ENCODE assay signal across 23 cellular contexts in the genomic region with DNA sequence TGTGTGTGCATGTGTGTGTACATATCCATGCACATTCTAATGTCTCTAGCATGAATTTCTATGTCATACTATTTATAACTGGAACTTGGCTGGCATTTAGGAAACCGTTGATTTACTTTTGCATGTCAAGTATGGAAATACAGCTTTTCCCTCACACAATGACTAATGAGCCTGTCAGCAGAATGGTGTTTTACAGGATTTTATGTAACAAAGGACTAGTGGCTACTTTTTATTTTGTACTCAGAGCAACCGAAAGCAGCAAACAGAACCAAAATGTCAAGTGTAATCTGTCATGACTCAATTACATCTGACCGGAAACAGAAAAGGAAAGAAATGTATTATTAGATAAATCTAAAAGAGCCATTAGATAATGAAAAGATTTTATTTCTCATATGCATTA.
"Had no signal": no experiment of that assay in that cellular context is flagged by ENCODE, and none has a peak within 500 bp of the region (broad histone marks: within the 10 kb centered on the region; RNA-seq: fewer than 3 reads in every experiment).

No MANE protein-coding gene starts in this region.

- H3K4me1 Mint-ChIP-seq: activated naive CD4-positive, alpha-beta T cell treated with anti-CD3 and anti-CD28 coated beads, Interleukin-2, amount 10 ng/mL, durations not matched to agents 7 days and 5 days; activated naive CD8-positive, alpha-beta T cell treated with anti-CD3 and anti-CD28 coated beads, Interleukin-2, amount 10 ng/mL, durations not matched to agents 7 days and 5 days; naive thymus-derived CD8-positive, alpha-beta T cell; stimulated activated effector memory CD8-positive, alpha-beta T cell treated with anti-CD3 and anti-CD28 coated beads, Interleukin-12 subunit alpha, Interleukin-12 subunit beta, amount 100 ng/mL, for 72 hours; stimulated activated naive CD8-positive, alpha-beta T cell treated with anti-CD3 and anti-CD28 coated beads, Interleukin-15, amount 100 ng/mL, for 72 hours had no signal

- H3K4me3 Mint-ChIP-seq: activated CD4-positive, alpha-beta memory T cell treated with anti-CD3 and anti-CD28 coated beads for 36 hours; activated naive CD4-positive, alpha-beta T cell treated with anti-CD3 and anti-CD28 coated beads, Interleukin-2, amount 10 ng/mL, durations not matched to agents 7 days and 5 days; activated naive CD8-positive, alpha-beta T cell treated with anti-CD3 and anti-CD28 coated beads, Interleukin-2, amount 10 ng/mL, durations not matched to agents 7 days and 5 days; activated T-helper 1 cell treated with anti-CD3 and anti-CD28 coated beads, Interleukin-12 subunit alpha, Interleukin-12 subunit beta, Interleukin-2, Interleukin-4 antibody, amounts not matched to agents 30 ng/mL and 10 ng/mL and 1 ng/mL, durations not matched to agents 14 hours and 24 hours and 36 hours; naive thymus-derived CD8-positive, alpha-beta T cell; neural crest cell; stimulated activated effector memory CD8-positive, alpha-beta T cell treated with anti-CD3 and anti-CD28 coated beads, Interleukin-12 subunit alpha, Interleukin-12 subunit beta, amount 100 ng/mL, for 72 hours; stimulated activated naive CD8-positive, alpha-beta T cell treated with anti-CD3 and anti-CD28 coated beads, Interleukin-15, amount 100 ng/mL, for 72 hours had no signal

- H3K27ac Mint-ChIP-seq: activated CD4-positive, alpha-beta memory T cell treated with anti-CD3 and anti-CD28 coated beads for 36 hours; activated naive CD4-positive, alpha-beta T cell treated with anti-CD3 and anti-CD28 coated beads, Interleukin-2, amount 10 ng/mL, durations not matched to agents 7 days and 5 days; activated naive CD8-positive, alpha-beta T cell treated with anti-CD3 and anti-CD28 coated beads, Interleukin-2, amount 10 ng/mL, durations not matched to agents 7 days and 5 days; activated T-helper 1 cell treated with anti-CD3 and anti-CD28 coated beads, Interleukin-12 subunit alpha, Interleukin-12 subunit beta, Interleukin-2, Interleukin-4 antibody, amounts not matched to agents 30 ng/mL and 10 ng/mL and 1 ng/mL, durations not matched to agents 14 hours and 24 hours and 36 hours; naive thymus-derived CD8-positive, alpha-beta T cell; stimulated activated effector memory CD8-positive, alpha-beta T cell treated with anti-CD3 and anti-CD28 coated beads, Interleukin-12 subunit alpha, Interleukin-12 subunit beta, amount 100 ng/mL, for 72 hours; stimulated activated naive CD8-positive, alpha-beta T cell treated with anti-CD3 and anti-CD28 coated beads, Interleukin-15, amount 100 ng/mL, for 72 hours had no signal

- H3K9me3 Mint-ChIP-seq: activated T-helper 1 cell treated with anti-CD3 and anti-CD28 coated beads, Interleukin-12 subunit alpha, Interleukin-12 subunit beta, Interleukin-2, Interleukin-4 antibody, amounts not matched to agents 30 ng/mL and 10 ng/mL and 1 ng/mL, durations not matched to agents 14 hours and 24 hours and 36 hours had no signal

- H3K27me3 Mint-ChIP-seq: activated CD4-positive, alpha-beta memory T cell treated with anti-CD3 and anti-CD28 coated beads for 36 hours; activated naive CD4-positive, alpha-beta T cell treated with anti-CD3 and anti-CD28 coated beads, Interleukin-2, amount 10 ng/mL, durations not matched to agents 7 days and 5 days; activated naive CD8-positive, alpha-beta T cell treated with anti-CD3 and anti-CD28 coated beads, Interleukin-2, amount 10 ng/mL, durations not matched to agents 7 days and 5 days; naive thymus-derived CD8-positive, alpha-beta T cell; stimulated activated naive CD8-positive, alpha-beta T cell treated with anti-CD3 and anti-CD28 coated beads, Interleukin-15, amount 100 ng/mL, for 72 hours had no signal

- DNase-seq: activated CD4-positive, alpha-beta memory T cell treated with anti-CD3 and anti-CD28 coated beads for 36 hours; activated CD4-positive, alpha-beta T cell treated with anti-CD3 and anti-CD28 coated beads for 48 hours; activated CD8-positive, alpha-beta memory T cell treated with anti-CD3 and anti-CD28 coated beads, Interleukin-2, amount 50 U/mL, for 4 hours; activated effector memory CD4-positive, alpha-beta T cell treated with anti-CD3 and anti-CD28 coated beads, Interleukin-2, amount 50 U/mL, for 16 hours; activated naive CD4-positive, alpha-beta T cell treated with anti-CD3 and anti-CD28 coated beads, Interleukin-2, amount 10 ng/mL, durations not matched to agents 7 days and 5 days; activated naive CD8-positive, alpha-beta T cell treated with anti-CD3 and anti-CD28 coated beads, Interleukin-2, amount 10 ng/mL, durations not matched to agents 7 days and 5 days; activated T-cell treated with anti-CD3 and anti-CD28 coated beads, Interleukin-2, amount 50 U/mL, for 1 hour; central memory CD4-positive, alpha-beta T cell; left colon; naive thymus-derived CD8-positive, alpha-beta T cell; nucleus accumbens; pancreas; retina; sigmoid colon; small intestine; stimulated activated CD4-positive, alpha-beta T cell treated with anti-CD3 and anti-CD28 coated beads, Interleukin-4, amount 100 ng/mL, for 24 hours; stimulated activated naive CD8-positive, alpha-beta T cell treated with anti-CD3 and anti-CD28 coated beads, Interleukin-15, amount 100 ng/mL, for 72 hours; substantia nigra had no signal

- ATAC-seq: activated CD4-positive, CD25-positive, alpha-beta regulatory T cell treated with anti-CD3 and anti-CD28 coated beads, Interleukin-2, amount 50 U/mL, for 24 hours; esophagus mucosa; left colon; naive thymus-derived CD8-positive, alpha-beta T cell; pancreas; stimulated activated effector memory CD8-positive, alpha-beta T cell treated with anti-CD3 and anti-CD28 coated beads, Interleukin-12 subunit alpha, Interleukin-12 subunit beta, amount 100 ng/mL, for 72 hours; stimulated activated naive CD8-positive, alpha-beta T cell treated with anti-CD3 and anti-CD28 coated beads, Interleukin-15, amount 100 ng/mL, for 72 hours had no signal

- H3K36me3 Mint-ChIP-seq: activated CD4-positive, alpha-beta memory T cell treated with anti-CD3 and anti-CD28 coated beads for 36 hours; activated naive CD4-positive, alpha-beta T cell treated with anti-CD3 and anti-CD28 coated beads, Interleukin-2, amount 10 ng/mL, durations not matched to agents 7 days and 5 days; activated naive CD8-positive, alpha-beta T cell treated with anti-CD3 and anti-CD28 coated beads, Interleukin-2, amount 10 ng/mL, durations not matched to agents 7 days and 5 days; naive thymus-derived CD8-positive, alpha-beta T cell; stimulated activated effector memory CD8-positive, alpha-beta T cell treated with anti-CD3 and anti-CD28 coated beads, Interleukin-12 subunit alpha, Interleukin-12 subunit beta, amount 100 ng/mL, for 72 hours had no signal
